1 cellular context compared by ENCODE assay signal in genomic region chr3:129534428-129535027, GRCh38.
A peak's percentile ranks its signal among the peaks of the same experiment; 100 is the strongest.
TF ChIP-seq lines count a peak whose summit lies in the region.

No MANE protein-coding gene starts in this region.

TF ChIP-seq in K562, 482 proteins besides CTCF, POLR2A, EP300 and RAD21:
- no peak for TF ChIP-seq STAG1 (CRISPR knock-in tag; IDR thresholded peaks at IDR 0.05; ENCODE audit: borderline replicate concordance)
- TF ChIP-seq POLR2B (IDR thresholded peaks at IDR 0.05; ENCODE audit: low read depth, partially characterized antibody) = no peak
- no peak for TF ChIP-seq ZNF449 (CRISPR knock-in tag; IDR thresholded peaks at IDR 0.05)
- no peak for TF ChIP-seq DPF2 (IDR thresholded peaks at IDR 0.05)
- no peak for TF ChIP-seq CHCHD3 (CRISPR knock-in tag; IDR thresholded peaks at IDR 0.05)
- peak; percentile 53 for TF ChIP-seq ATF3 (IDR thresholded peaks at IDR 0.05)
- no peak for TF ChIP-seq ATF3 (CRISPR knock-in tag; conservative IDR thresholded peaks at IDR 0.05)
- 0 out of 2 replicates have a peak, but pooled peaks have one; percentile 13 for TF ChIP-seq ATF7 (IDR thresholded peaks at IDR 0.05)
- TF ChIP-seq, protein P1, sequence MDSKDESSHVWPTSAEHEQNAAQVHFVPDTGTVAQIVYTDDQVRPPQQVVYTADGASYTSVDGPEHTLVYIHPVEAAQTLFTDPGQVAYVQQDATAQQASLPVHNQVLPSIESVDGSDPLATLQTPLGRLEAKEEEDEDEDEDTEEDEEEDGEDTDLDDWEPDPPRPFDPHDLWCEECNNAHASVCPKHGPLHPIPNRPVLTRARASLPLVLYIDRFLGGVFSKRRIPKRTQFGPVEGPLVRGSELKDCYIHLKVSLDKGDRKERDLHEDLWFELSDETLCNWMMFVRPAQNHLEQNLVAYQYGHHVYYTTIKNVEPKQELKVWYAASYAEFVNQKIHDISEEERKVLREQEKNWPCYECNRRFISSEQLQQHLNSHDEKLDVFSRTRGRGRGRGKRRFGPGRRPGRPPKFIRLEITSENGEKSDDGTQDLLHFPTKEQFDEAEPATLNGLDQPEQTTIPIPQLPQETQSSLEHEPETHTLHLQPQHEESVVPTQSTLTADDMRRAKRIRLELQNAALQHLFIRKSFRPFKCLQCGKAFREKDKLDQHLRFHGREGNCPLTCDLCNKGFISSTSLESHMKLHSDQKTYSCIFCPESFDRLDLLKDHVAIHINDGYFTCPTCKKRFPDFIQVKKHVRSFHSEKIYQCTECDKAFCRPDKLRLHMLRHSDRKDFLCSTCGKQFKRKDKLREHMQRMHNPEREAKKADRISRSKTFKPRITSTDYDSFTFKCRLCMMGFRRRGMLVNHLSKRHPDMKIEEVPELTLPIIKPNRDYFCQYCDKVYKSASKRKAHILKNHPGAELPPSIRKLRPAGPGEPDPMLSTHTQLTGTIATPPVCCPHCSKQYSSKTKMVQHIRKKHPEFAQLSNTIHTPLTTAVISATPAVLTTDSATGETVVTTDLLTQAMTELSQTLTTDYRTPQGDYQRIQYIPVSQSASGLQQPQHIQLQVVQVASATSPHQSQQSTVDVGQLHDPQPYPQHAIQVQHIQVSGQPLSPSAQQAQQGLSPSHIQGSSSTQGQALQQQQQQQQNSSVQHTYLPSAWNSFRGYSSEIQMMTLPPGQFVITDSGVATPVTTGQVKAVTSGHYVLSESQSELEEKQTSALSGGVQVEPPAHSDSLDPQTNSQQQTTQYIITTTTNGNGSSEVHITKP (IDR thresholded peaks at IDR 0.05; ENCODE audit: partially characterized antibody) = peak; percentile 33
- TF ChIP-seq FOXA3 (CRISPR knock-in tag; conservative IDR thresholded peaks at IDR 0.05 in 1 of 2, IDR thresholded peaks at IDR 0.05 in 1 of 2) = no peak
- TF ChIP-seq ZNF277 (CRISPR knock-in tag; IDR thresholded peaks at IDR 0.05; ENCODE audit: borderline replicate concordance) = no peak
- no peak for TF ChIP-seq STAT5A (IDR thresholded peaks at IDR 0.05; ENCODE audit: borderline replicate concordance, low read length)
- TF ChIP-seq NCOA2 (IDR thresholded peaks at IDR 0.05; ENCODE audit: partially characterized antibody in 2 of 2) = no peak
- no peak for TF ChIP-seq ZNF764 (CRISPR knock-in tag; IDR thresholded peaks at IDR 0.05; ENCODE audit: low read depth)
- TF ChIP-seq ZNF79 (CRISPR knock-in tag; IDR thresholded peaks at IDR 0.05; ENCODE audit: low read depth) = no peak
- 0 out of 2 replicates have a peak, but pooled peaks have one; percentile 8 for TF ChIP-seq EGR1 (conservative IDR thresholded peaks at IDR 0.05)
- TF ChIP-seq COPS2 (conservative IDR thresholded peaks at IDR 0.05) = no peak
- no peak for TF ChIP-seq POLR2AphosphoS2 (IDR thresholded peaks at IDR 0.05; ENCODE audit: low read length)
- TF ChIP-seq RBM17 (IDR thresholded peaks at IDR 0.05; ENCODE audit: borderline replicate concordance, low read depth, low read length) = no peak
- TF ChIP-seq SUPT5H (IDR thresholded peaks at IDR 0.05) = no peak
- no peak for TF ChIP-seq ZNF146 (CRISPR knock-in tag; IDR thresholded peaks at IDR 0.05; ENCODE audit: unreplicated experiment)
- TF ChIP-seq HEY1 (CRISPR knock-in tag; IDR thresholded peaks at IDR 0.05; ENCODE audit: borderline replicate concordance) = no peak
- TF ChIP-seq, protein P2, sequence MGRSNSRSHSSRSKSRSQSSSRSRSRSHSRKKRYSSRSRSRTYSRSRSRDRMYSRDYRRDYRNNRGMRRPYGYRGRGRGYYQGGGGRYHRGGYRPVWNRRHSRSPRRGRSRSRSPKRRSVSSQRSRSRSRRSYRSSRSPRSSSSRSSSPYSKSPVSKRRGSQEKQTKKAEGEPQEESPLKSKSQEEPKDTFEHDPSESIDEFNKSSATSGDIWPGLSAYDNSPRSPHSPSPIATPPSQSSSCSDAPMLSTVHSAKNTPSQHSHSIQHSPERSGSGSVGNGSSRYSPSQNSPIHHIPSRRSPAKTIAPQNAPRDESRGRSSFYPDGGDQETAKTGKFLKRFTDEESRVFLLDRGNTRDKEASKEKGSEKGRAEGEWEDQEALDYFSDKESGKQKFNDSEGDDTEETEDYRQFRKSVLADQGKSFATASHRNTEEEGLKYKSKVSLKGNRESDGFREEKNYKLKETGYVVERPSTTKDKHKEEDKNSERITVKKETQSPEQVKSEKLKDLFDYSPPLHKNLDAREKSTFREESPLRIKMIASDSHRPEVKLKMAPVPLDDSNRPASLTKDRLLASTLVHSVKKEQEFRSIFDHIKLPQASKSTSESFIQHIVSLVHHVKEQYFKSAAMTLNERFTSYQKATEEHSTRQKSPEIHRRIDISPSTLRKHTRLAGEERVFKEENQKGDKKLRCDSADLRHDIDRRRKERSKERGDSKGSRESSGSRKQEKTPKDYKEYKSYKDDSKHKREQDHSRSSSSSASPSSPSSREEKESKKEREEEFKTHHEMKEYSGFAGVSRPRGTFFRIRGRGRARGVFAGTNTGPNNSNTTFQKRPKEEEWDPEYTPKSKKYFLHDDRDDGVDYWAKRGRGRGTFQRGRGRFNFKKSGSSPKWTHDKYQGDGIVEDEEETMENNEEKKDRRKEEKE (IDR thresholded peaks at IDR 0.05; ENCODE audit: borderline replicate concordance in 1 of 2, control insufficient read depth in 1 of 2, low read depth in 2 of 2, low read length in 1 of 2) = no peak
- no peak for TF ChIP-seq MAFF (IDR thresholded peaks at IDR 0.05; ENCODE audit: low read length)
